ENCODE assay signal across 7 cellular contexts in the genomic region with DNA sequence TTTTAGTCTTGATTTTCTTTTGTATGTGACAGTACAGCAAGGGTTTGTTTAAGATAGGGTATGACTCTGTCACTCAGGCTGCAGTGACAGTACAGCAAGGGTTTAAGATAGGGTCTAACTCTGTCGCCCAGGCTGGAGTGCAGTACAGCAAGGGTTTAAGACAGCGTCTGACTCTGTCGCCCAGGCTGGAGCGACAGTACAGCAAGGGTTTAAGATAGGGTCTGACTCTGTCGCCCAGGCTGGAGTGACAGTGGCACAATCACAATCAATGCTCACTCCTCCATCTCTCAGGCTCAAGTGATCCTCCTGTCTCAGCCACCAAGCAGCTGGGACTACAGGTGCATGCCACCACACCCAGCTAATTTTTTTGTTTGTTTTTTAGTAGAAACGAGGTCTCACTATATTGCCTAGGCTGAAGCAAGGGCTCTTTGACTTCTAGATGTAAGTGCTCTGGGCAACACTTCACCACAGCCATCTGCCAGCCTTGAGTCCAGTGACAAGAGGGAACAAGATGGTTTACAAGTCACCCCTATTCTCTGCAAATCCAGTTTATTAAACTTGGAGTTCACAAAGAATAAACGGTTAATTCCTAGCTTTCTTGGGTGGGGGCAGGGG. TPM values are rescaled to one million over a fixed set of nuclear protein-coding genes. Genes with fewer than 3 reads are reported as not detected.
DNase-seq lines count a peak whose midpoint lies in the region; ATAC-seq and TF ChIP-seq lines count a peak whose summit lies in the region.

No MANE protein-coding gene starts in this region.

- H2AFZ ChIP-seq in H9 (ENCODE audit: low read length): no peak overlapping the region

- H3K4me2 ChIP-seq in H9 (ENCODE audit: insufficient read depth, insufficient read length, low read length): peak overlapping the region; percentile 87

- H3K23me2 ChIP-seq in H9 (ENCODE audit: insufficient read length, low read depth, low read length, poor library complexity, severe bottlenecking): peaks cover 8% of the 10 kb centered on the region

- H3K27ac Mint-ChIP-seq in H9: no peak overlapping the region

- H3K79me2 ChIP-seq in H9 (ENCODE audit: insufficient read depth, low read length): no peaks in the 10 kb centered on the region

- no peak overlapping the region for H3T11ph ChIP-seq in H9 (ENCODE audit: low read length)

- no peak overlapping the region for H3K9ac ChIP-seq in H9 (ENCODE audit: extremely low read depth, insufficient read length, low read length)

- no peak overlapping the region for H2BK120ac ChIP-seq in H9 (ENCODE audit: low read depth, low read length, poor library complexity, severe bottlenecking)

- H3K4me1 ChIP-seq in H9 (ENCODE audit: insufficient read depth, low read length): no peaks in the 10 kb centered on the region; the same call in 1 of the 2 replicates
- H3K4me1 ChIP-seq in SJCRH30: peaks cover 8% of the 10 kb centered on the region; the same call in 1 of the 2 replicates
- H3K4me1 ChIP-seq in foreskin keratinocyte: peaks cover 23% of the 10 kb centered on the region

- H3K56ac ChIP-seq in H9 (ENCODE audit: insufficient read length, low read depth, low read length): no peak overlapping the region

- H4K91ac ChIP-seq in H9 (ENCODE audit: insufficient read length, low read depth, low read length): no peak overlapping the region

- peaks cover 16 to 30% of the 10 kb centered on the region in 2 experiments for H3K4me1 Mint-ChIP-seq in H9

- H3K79me1 ChIP-seq in H9 (ENCODE audit: insufficient read depth, low read depth, low read length, poor library complexity, severe bottlenecking): no peaks in the 10 kb centered on the region

- H2BK15ac ChIP-seq in H9 (ENCODE audit: low read depth, low read length): no peak overlapping the region

- peak overlapping the region; percentile 58 for H3K4me3 ChIP-seq in SJCRH30

- H3K18ac ChIP-seq in H9 (ENCODE audit: insufficient read length, low read depth, low read length): no peak overlapping the region

- no peak overlapping the region for H2BK20ac ChIP-seq in H9 (ENCODE audit: low read depth, low read length, poor library complexity, severe bottlenecking)

- H2BK5ac ChIP-seq in H9 (ENCODE audit: insufficient read length, low read length): no peak overlapping the region

- H3K27me3 Mint-ChIP-seq in H9 (ENCODE audit: low read depth): peaks cover 65% of the 10 kb centered on the region

- H4K20me1 ChIP-seq in H9 (ENCODE audit: control insufficient read depth, insufficient read depth, insufficient read length): no peaks in the 10 kb centered on the region

- H3K27ac ChIP-seq in H9 (ENCODE audit: insufficient read length, low read depth, low read length) (no peak overlapping the region), SJCRH30 (no peak overlapping the region), foreskin keratinocyte (peak overlapping the region; percentile 74)

- H3K4ac ChIP-seq in H9 (ENCODE audit: low read depth, low read length): no peak overlapping the region

- H4K8ac ChIP-seq in H9 (replicated peaks; ENCODE audit: insufficient read length, low read depth, low read length): no peak overlapping the region

- H3K27me3 ChIP-seq in H9 (ENCODE audit: insufficient read depth, low read length) (peaks cover 8% of the 10 kb centered on the region; the same call in 1 of the 2 replicates), SJCRH30 (peaks cover 10% of the 10 kb centered on the region), foreskin keratinocyte (no peaks in the 10 kb centered on the region)

- H3K9me3 ChIP-seq in H9 (ENCODE audit: control insufficient read depth, low read depth, low read length) (no peaks in the 10 kb centered on the region), SJCRH30 (replicated peaks) (no peaks in the 10 kb centered on the region)

- H4K5ac ChIP-seq in H9 (ENCODE audit: insufficient read length, low read depth, low read length): no peak overlapping the region

- peaks cover 7% of the 10 kb centered on the region; the same call in 1 of the 2 replicates for H3K36me3 ChIP-seq in SJCRH30

- H3K36me3 Mint-ChIP-seq in H9 (ENCODE audit: insufficient read depth in 1 of 3, low read depth in 3 of 3): peaks cover 0 to 1% (median 0%) of the 10 kb centered on the region in 3 experiments; a peak in 4 of 7 replicates

- H2AK5ac ChIP-seq in H9 (ENCODE audit: insufficient read length, low read length): no peak overlapping the region

- no peak overlapping the region for H2BK12ac ChIP-seq in H9 (ENCODE audit: insufficient read length, low read depth, low read length)

- no peak overlapping the region for H3K23ac ChIP-seq in H9 (ENCODE audit: insufficient read length, low read depth, low read length)

- TF ChIP-seq CTCF in H9 (conservative IDR thresholded peaks at IDR 0.05): no peak
- TF ChIP-seq CTCF in foreskin keratinocyte (conservative IDR thresholded peaks at IDR 0.05): no peak

- H3K14ac ChIP-seq in H9 (ENCODE audit: insufficient read depth, low read length): no peak overlapping the region

- no CpG with 5 or more reads among the region's 7 CpGs for WGBS in H9 (ENCODE audit: extremely low coverage, insufficient read length, low lambda C conversion rate)

- no peaks in the 10 kb centered on the region; a peak in 1 of 5 replicates for H3K9me3 Mint-ChIP-seq in H9

- no peak for DNase-seq in H9
- no peak for DNase-seq in SJCRH30
- DNase-seq in foreskin keratinocyte: no peak
- DNase-seq in stimulated activated CD8-positive, alpha-beta memory T cell treated with anti-CD3 and anti-CD28 coated beads, Interleukin-4, amount 100 ng/mL, for 48 hours: peak; percentile 24
- DNase-seq in HUDEP-2 (lab: John Stamatoyannopoulos, UW; ENCODE audit: unreplicated experiment in 76 of 76): no peak
- no peak for DNase-seq in NCI-H2227 treated with DMSO at 0.1 percent for 48 hours (lab: John Stamatoyannopoulos, UW)

- peak overlapping the region; percentile 72 to 86 for H3K4me3 Mint-ChIP-seq in H9

- ATAC-seq in foreskin keratinocyte: no peak
- no peak for ATAC-seq in GM21526 (IDR thresholded peaks at IDR 0.05; ENCODE audit: low FRiP score, unreplicated experiment)

RNA-seq across cellular contexts. Expression of a gene that starts 1.0 kb away (rescaled TPM):
- total RNA-seq in H9 (2021) (7.2 and 8.7 TPM in 2 replicates), foreskin keratinocyte (146 and 157 TPM in 2 replicates)
- 8.4 and 10.7 TPM in 2 replicates for total RNA-seq in SJCRH30 (2014; rRNA removed; shearing (Covaris generic))
- 85.3 and 105 TPM in 2 replicates for polyA plus RNA-seq in foreskin keratinocyte

RNA-seq across cellular contexts. Expression of a gene that starts 15.7 kb away (rescaled TPM):
- total RNA-seq in H9 (2021) (3.4 and 5.1 TPM in 2 replicates), foreskin keratinocyte (1.5 and 1.8 TPM in 2 replicates)
- 0.06 and 0.10 TPM in 2 replicates for total RNA-seq in SJCRH30 (2014; rRNA removed; shearing (Covaris generic))
- 1.2 and 1.5 TPM in 2 replicates for polyA plus RNA-seq in foreskin keratinocyte

RNA-seq across cellular contexts. Expression of a gene that starts 53.6 kb away (rescaled TPM):
- total RNA-seq in H9 (2021): 127 TPM in 2 replicates
- 244 and 283 TPM in 2 replicates for total RNA-seq in SJCRH30 (2014; rRNA removed; shearing (Covaris generic))
- total RNA-seq in foreskin keratinocyte: 160 and 176 TPM in 2 replicates
- polyA plus RNA-seq in foreskin keratinocyte: 34.0 and 39.7 TPM in 2 replicates

Comparison
In these comparisons a context has a peak if more than half of its experiments do, and no peak if none do; other contexts are left out.
1. RNA of a gene that starts 1.0 kb away (total RNA-seq): 146 to 157 TPM in foreskin keratinocyte; 7.2 to 8.7 TPM in H9 and 8.4 to 10.7 TPM in SJCRH30; every median in the first group is over 10 times any median in the second.